Comparison of ENCODE assay signal across 9 cellular contexts in genomic region chr11:47510231-47510630, GRCh38. TPM values are rescaled to one million over a fixed set of nuclear protein-coding genes. Genes with fewer than 3 reads are reported as not detected.
DNase-seq lines count a peak whose midpoint lies in the region; ATAC-seq, FAIRE-seq and TF ChIP-seq lines count a peak whose summit lies in the region.
"Had no signal": no experiment of that assay in that cellular context is flagged by ENCODE, and none has a peak within 500 bp of the region (broad histone marks: within the 10 kb centered on the region; RNA-seq: fewer than 3 reads in every experiment).

No MANE protein-coding gene starts in this region.

- H2AK5ac ChIP-seq in H9 (ENCODE audit: insufficient read length, low read length): no peak overlapping the region

- H3K79me2 ChIP-seq in H9 (ENCODE audit: insufficient read depth, low read length): peaks cover 49% of the 10 kb centered on the region; the same call in 1 of the 2 replicates

- no peak overlapping the region for H4K91ac ChIP-seq in H9 (ENCODE audit: insufficient read length, low read depth, low read length)

- no peak overlapping the region for H3K23ac ChIP-seq in H9 (ENCODE audit: insufficient read length, low read depth, low read length)

- peaks cover 0 to 13% (median 0%) of the 10 kb centered on the region in 3 experiments; a peak in 3 of 7 replicates for H3K36me3 Mint-ChIP-seq in H9 (ENCODE audit: insufficient read depth in 1 of 3, low read depth in 3 of 3)

- H3K9ac ChIP-seq in H9 (ENCODE audit: extremely low read depth, insufficient read length, low read length): no peak overlapping the region
- H3K9ac ChIP-seq in skeletal muscle satellite cell (ENCODE audit: low read depth, low read length): no peak overlapping the region

- no peak overlapping the region for H3K4ac ChIP-seq in H9 (ENCODE audit: low read depth, low read length)

- no peak overlapping the region for H4K8ac ChIP-seq in H9 (replicated peaks; ENCODE audit: insufficient read length, low read depth, low read length)

- H3T11ph ChIP-seq in H9 (ENCODE audit: low read length): no peak overlapping the region

- no peak overlapping the region for H2BK20ac ChIP-seq in H9 (ENCODE audit: low read depth, low read length, poor library complexity, severe bottlenecking)

- peak overlapping the region; percentile 12 to 62 (median 54); a peak in 4 of 7 replicates for H3K27ac Mint-ChIP-seq in H9

- no peak overlapping the region for H3K14ac ChIP-seq in H9 (ENCODE audit: insufficient read depth, low read length)

- TF ChIP-seq CTCF in H9 (conservative IDR thresholded peaks at IDR 0.05): no peak
- no peak for TF ChIP-seq CTCF in esophagus muscularis mucosa (IDR thresholded peaks at IDR 0.05)

- H4K5ac ChIP-seq in H9 (ENCODE audit: insufficient read length, low read depth, low read length): no peak overlapping the region

- no peak for TF ChIP-seq POLR2A in esophagus muscularis mucosa (IDR thresholded peaks at IDR 0.05; ENCODE audit: low read depth)

- H3K9me3 Mint-ChIP-seq in H9: no peaks in the 10 kb centered on the region

- no peak for TF ChIP-seq EP300 in esophagus muscularis mucosa (IDR thresholded peaks at IDR 0.05)

- H3K4me2 ChIP-seq in H9 (ENCODE audit: insufficient read depth, insufficient read length, low read length) (no peak overlapping the region), skeletal muscle satellite cell (ENCODE audit: low read length) (peak overlapping the region; percentile 2)

- peaks cover 56 to 59% of the 10 kb centered on the region in 2 experiments for H3K4me1 Mint-ChIP-seq in H9

- no peaks in the 10 kb centered on the region for H3K27me3 Mint-ChIP-seq in H9 (ENCODE audit: low read depth)

- no peak for FAIRE-seq in RCC 7860 (lab: Jason Lieb, UNC)

- DNase-seq in H9 (no peak), RKO (ENCODE audit: low spot score) (peak; percentile 86), esophagus muscularis mucosa (ENCODE audit: extremely low spot score) (no peak), RCC 7860 (ENCODE audit: low spot score) (no peak)
- no peak for DNase-seq in activated CD4-positive, CD25-positive, alpha-beta regulatory T cell treated with anti-CD3 and anti-CD28 coated beads, Interleukin-2, amount 50 U/mL, for 72 hours
- DNase-seq: effector CD4-positive, alpha-beta T cell; H7 had no signal

- no peak for ATAC-seq in GM21786 (IDR thresholded peaks at IDR 0.05; ENCODE audit: unreplicated experiment)

- H3K27me3 ChIP-seq in H9 (ENCODE audit: insufficient read depth, low read length) (no peaks in the 10 kb centered on the region), esophagus muscularis mucosa (no peaks in the 10 kb centered on the region), skeletal muscle satellite cell (ENCODE audit: control insufficient read depth, insufficient read depth, low read length) (no peaks in the 10 kb centered on the region)

- H2BK5ac ChIP-seq in H9 (ENCODE audit: insufficient read length, low read length): no peak overlapping the region

- peaks cover 17% of the 10 kb centered on the region for H3K79me1 ChIP-seq in H9 (ENCODE audit: insufficient read depth, low read depth, low read length, poor library complexity, severe bottlenecking)

- H3K4me1 ChIP-seq in H9 (ENCODE audit: insufficient read depth, low read length): peaks cover 24% of the 10 kb centered on the region
- H3K4me1 ChIP-seq in esophagus muscularis mucosa: peaks cover 72 to 99% (median 96%) of the 10 kb centered on the region in 4 donors
- peaks cover 87% of the 10 kb centered on the region for H3K4me1 ChIP-seq in skeletal muscle satellite cell (ENCODE audit: control insufficient read depth, insufficient read depth, low read length)

- H2BK12ac ChIP-seq in H9 (ENCODE audit: insufficient read length, low read depth, low read length): no peak overlapping the region

- H4K20me1 ChIP-seq in H9 (ENCODE audit: control insufficient read depth, insufficient read depth, insufficient read length): no peaks in the 10 kb centered on the region

- WGBS in H9 (ENCODE audit: extremely low coverage, insufficient read length, low lambda C conversion rate): no CpG with 5 or more reads among the region's 7 CpGs
- WGBS in esophagus muscularis mucosa: 94% methylated on average over 7 of the region's 7 CpGs

- H3K56ac ChIP-seq in H9 (ENCODE audit: insufficient read length, low read depth, low read length): no peak overlapping the region

- no peak overlapping the region for H3K4me3 Mint-ChIP-seq in H9

- no peak overlapping the region for H2BK120ac ChIP-seq in H9 (ENCODE audit: low read depth, low read length, poor library complexity, severe bottlenecking)

- no peak overlapping the region for H2AFZ ChIP-seq in H9 (ENCODE audit: low read length)

- H3K9me3 ChIP-seq in H9 (ENCODE audit: control insufficient read depth, low read depth, low read length) (no peaks in the 10 kb centered on the region), esophagus muscularis mucosa (no peaks in the 10 kb centered on the region), skeletal muscle satellite cell (replicated peaks; ENCODE audit: low read length) (no peaks in the 10 kb centered on the region)

- H3K36me3 ChIP-seq in esophagus muscularis mucosa: no peaks in the 10 kb centered on the region
- no peaks in the 10 kb centered on the region for H3K36me3 ChIP-seq in skeletal muscle satellite cell (ENCODE audit: insufficient read depth, low read length)

- H2BK15ac ChIP-seq in H9 (ENCODE audit: low read depth, low read length): no peak overlapping the region

- intact Hi-C loops in esophagus muscularis mucosa (cut with DNase I): no loop called here

- H3K4me3 ChIP-seq in esophagus muscularis mucosa: no peak overlapping the region
- H3K4me3 ChIP-seq in skeletal muscle satellite cell (ENCODE audit: low read length): no peak overlapping the region

- H3K18ac ChIP-seq in H9 (ENCODE audit: insufficient read length, low read depth, low read length): no peak overlapping the region

- H3K27ac ChIP-seq in H9 (ENCODE audit: insufficient read length, low read depth, low read length): no peak overlapping the region
- H3K27ac ChIP-seq in esophagus muscularis mucosa (replicated peaks in 1 of 4): peak overlapping the region in 3 of 4 donors; percentile 22 to 57 (median 57)

- H3K23me2 ChIP-seq in H9 (ENCODE audit: insufficient read length, low read depth, low read length, poor library complexity, severe bottlenecking): no peaks in the 10 kb centered on the region

RNA-seq across cellular contexts. Expression of gene CELF1, which starts 42.7 kb away (rescaled TPM):
- total RNA-seq in H9 (2021) (211 and 217 TPM in 2 replicates), esophagus muscularis mucosa (100 to 1,000 TPM in 2 of 4 donors, 10 to 100 TPM in 2; 69.6 to 151 (median 99.3) TPM)
- total RNA-seq in skeletal muscle satellite cell (2012; rRNA removed): 70.1 and 76.6 TPM in 2 replicates

RNA-seq across cellular contexts. Expression of gene PTPMT1, which starts 55.2 kb away (rescaled TPM):
- total RNA-seq in H9 (2021) (66.0 and 72.9 TPM in 2 replicates), esophagus muscularis mucosa (10 to 100 TPM; 63.0 to 96.4 (median 79.6) TPM)
- total RNA-seq in skeletal muscle satellite cell (2012; rRNA removed): 63.6 and 83.1 TPM in 2 replicates
